ENCODE assay signal across 7 cellular contexts in the genomic region with DNA sequence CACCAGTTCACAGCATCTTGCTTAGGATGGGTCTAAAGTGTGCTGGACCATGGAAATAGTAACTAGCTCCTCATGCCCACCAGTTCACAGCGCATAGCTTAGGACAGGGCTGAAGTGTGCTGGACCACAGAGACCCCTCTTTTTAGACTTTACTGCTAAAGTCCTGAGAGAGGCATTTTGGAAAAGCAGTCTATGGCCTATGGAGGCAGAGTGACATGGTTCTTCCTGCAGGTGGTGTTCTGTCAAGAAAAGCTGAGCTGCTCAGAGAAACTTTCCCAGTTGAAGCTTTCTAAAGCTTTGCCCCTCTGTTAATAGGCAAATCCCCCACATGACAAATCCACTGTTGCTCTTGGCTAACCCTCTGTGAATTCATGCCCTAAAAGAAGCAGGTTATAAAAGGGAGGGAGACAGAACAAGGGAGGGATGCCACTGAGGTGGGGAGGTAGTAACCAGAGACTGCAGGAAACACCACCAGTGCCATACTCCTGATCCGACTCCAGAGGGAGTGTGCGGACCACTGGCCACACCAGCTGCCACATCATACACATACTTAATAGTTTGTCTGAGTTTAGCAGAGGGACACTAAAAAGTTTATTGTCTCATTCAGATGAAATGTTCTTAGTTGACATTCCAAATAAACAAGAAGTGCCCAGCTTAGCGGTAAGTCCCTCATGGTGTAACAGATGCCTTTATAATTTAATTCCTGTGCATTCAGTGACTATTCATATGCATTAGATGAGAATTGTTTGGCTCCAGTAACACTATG.
DNase-seq lines count a peak whose midpoint lies in the region; ATAC-seq and TF ChIP-seq lines count a peak whose summit lies in the region.

No MANE protein-coding gene starts in this region.

- H3K14ac ChIP-seq in neuronal stem cell (ENCODE audit: low read length) = no peak overlapping the region

- H3K4ac ChIP-seq in neuronal stem cell (ENCODE audit: low read length) = no peak overlapping the region

- H4K91ac ChIP-seq in neuronal stem cell (ENCODE audit: low read depth, low read length, poor library complexity) = no peak overlapping the region

- H3K4me2 ChIP-seq in neuronal stem cell (ENCODE audit: insufficient read depth, low read length, poor library complexity, severe bottlenecking) = no peak overlapping the region

- H3K27ac ChIP-seq in neuronal stem cell (replicated peaks; ENCODE audit: low read length) = no peak overlapping the region

- no peak overlapping the region for H2BK15ac ChIP-seq in neuronal stem cell (ENCODE audit: low read length)

- no peaks in the 10 kb centered on the region for H3K79me1 ChIP-seq in neuronal stem cell (ENCODE audit: low read depth, low read length)

- H2BK120ac ChIP-seq in neuronal stem cell (ENCODE audit: low read depth, low read length) = no peak overlapping the region

- no peaks in the 10 kb centered on the region for H3K36me3 ChIP-seq in MG63
- H3K36me3 ChIP-seq in neuronal stem cell (replicated peaks in 1 of 2; ENCODE audit: control insufficient read depth in 2 of 2, insufficient read depth in 2 of 2, low read length in 2 of 2) = no peaks in the 10 kb centered on the region

- no peak overlapping the region for H3K4me3 ChIP-seq in MG63
- no peak overlapping the region for H3K4me3 ChIP-seq in choroid plexus epithelial cell (ENCODE audit: low read depth, low read length)
- no peak overlapping the region for H3K4me3 ChIP-seq in neuronal stem cell (ENCODE audit: low read length in 2 of 2)

- TF ChIP-seq CTCF in GM10266 (IDR thresholded peaks at IDR 0.05; ENCODE audit: control insufficient read depth, insufficient read depth, low read depth, missing control alignments) (peak; percentile 36), choroid plexus epithelial cell (conservative IDR thresholded peaks at IDR 0.05; ENCODE audit: low read depth, low read length) (peak; percentile 88)

- no peak overlapping the region for H3K18ac ChIP-seq in neuronal stem cell (ENCODE audit: low read length)

- no peak overlapping the region for H2AFZ ChIP-seq in neuronal stem cell (ENCODE audit: low read length)

- no peaks in the 10 kb centered on the region for H3K27me3 ChIP-seq in MG63
- no peaks in the 10 kb centered on the region for H3K27me3 ChIP-seq in neuronal stem cell (ENCODE audit: control insufficient read depth in 3 of 3, insufficient read depth in 3 of 3, low read depth in 1 of 3, low read length in 3 of 3)

- no peaks in the 10 kb centered on the region for H3K4me1 ChIP-seq in neuronal stem cell (ENCODE audit: control insufficient read depth in 2 of 2, insufficient read depth in 1 of 2, low read depth in 1 of 2, low read length in 2 of 2)

- no peak overlapping the region for H2AK5ac ChIP-seq in neuronal stem cell (ENCODE audit: low read depth, low read length)

- DNase-seq in GM10266 (ENCODE audit: extremely low spot score) = no peak
- DNase-seq in MG63 = peak; percentile 27
- DNase-seq in choroid plexus epithelial cell (ENCODE audit: low read depth) = peak; percentile 70
- peak; percentile 21 for DNase-seq in neuronal stem cell (ENCODE audit: low spot score)

- H4K8ac ChIP-seq in neuronal stem cell (ENCODE audit: low read depth, low read length) = no peak overlapping the region

- H2BK5ac ChIP-seq in neuronal stem cell (ENCODE audit: low read length) = no peak overlapping the region

- H3K9me3 ChIP-seq in MG63 (no peaks in the 10 kb centered on the region), neuronal stem cell (replicated peaks in 1 of 2; ENCODE audit: control insufficient read depth in 2 of 2, insufficient read depth in 1 of 2, low read depth in 1 of 2, low read length in 2 of 2) (no peaks in the 10 kb centered on the region)

- no peak overlapping the region for H3K23ac ChIP-seq in neuronal stem cell (ENCODE audit: low read depth, low read length, poor library complexity)

- no peak for ATAC-seq in GM21423 (IDR thresholded peaks at IDR 0.05; ENCODE audit: unreplicated experiment)
- ATAC-seq in GM18873 (IDR thresholded peaks at IDR 0.05; ENCODE audit: low FRiP score, unreplicated experiment) = no peak
- no peak for ATAC-seq in HG02759 (IDR thresholded peaks at IDR 0.05; ENCODE audit: unreplicated experiment)

- no peak overlapping the region for H2BK12ac ChIP-seq in neuronal stem cell (ENCODE audit: low read length)

- no CpG with 5 or more reads among the region's 4 CpGs for WGBS in neuronal stem cell (ENCODE audit: extremely low coverage in 2 of 2, insufficient read length in 2 of 2, insufficient replicate concordance in 1 of 2), 2 donors

- H3K9ac ChIP-seq in neuronal stem cell (ENCODE audit: low read depth, low read length, poor library complexity) = no peak overlapping the region
